ENCODE assay signal across 1 cellular context in genomic region chr14:61553730-61554641, GRCh38.
TF ChIP-seq lines count a peak whose summit lies in the region.

No MANE protein-coding gene starts in this region.

TF ChIP-seq in HepG2, 621 proteins besides CTCF, POLR2A, EP300 and RAD21 (continued from another document):
- TF ChIP-seq ZNF513 (CRISPR knock-in tag; conservative IDR thresholded peaks at IDR 0.05), result no peak
- TF ChIP-seq SOX5 (CRISPR knock-in tag; IDR thresholded peaks at IDR 0.05; ENCODE audit: borderline replicate concordance), result peak; percentile 95
- no peak for TF ChIP-seq SETDB1 (CRISPR knock-in tag; IDR thresholded peaks at IDR 0.05; ENCODE audit: borderline replicate concordance)
- TF ChIP-seq ZHX2 (IDR thresholded peaks at IDR 0.05; ENCODE audit: low read depth), result no peak
- no peak for TF ChIP-seq ZHX2 (CRISPR knock-in tag; IDR thresholded peaks at IDR 0.05; ENCODE audit: borderline replicate concordance)
- no peak for TF ChIP-seq SRSF1 (optimal IDR thresholded peaks at IDR 0.05; ENCODE audit: low read depth, low read length)
- TF ChIP-seq NCOR1 (IDR thresholded peaks at IDR 0.05; ENCODE audit: borderline replicate concordance, low read length), result peak; percentile 96
- TF ChIP-seq PHF8 (CRISPR knock-in tag; IDR thresholded peaks at IDR 0.05), result no peak
- TF ChIP-seq NR0B2 (CRISPR knock-in tag; IDR thresholded peaks at IDR 0.05), result no peak
- TF ChIP-seq IRF1 (CRISPR knock-in tag; IDR thresholded peaks at IDR 0.05; ENCODE audit: low read depth), result no peak
- no peak for TF ChIP-seq ZNF44 (CRISPR knock-in tag; IDR thresholded peaks at IDR 0.05)
- TF ChIP-seq UBTF (CRISPR knock-in tag; IDR thresholded peaks at IDR 0.05), result peak; percentile 35; the same call in 1 of the 2 replicates
- TF ChIP-seq CHD2 (IDR thresholded peaks at IDR 0.05; ENCODE audit: low read depth, low read length), result no peak
- no peak for TF ChIP-seq REL (CRISPR knock-in tag; conservative IDR thresholded peaks at IDR 0.05)
- no peak; the same call in 1 of the 2 replicates for TF ChIP-seq JDP2 (CRISPR knock-in tag; IDR thresholded peaks at IDR 0.05; ENCODE audit: borderline replicate concordance)
- TF ChIP-seq U2AF1 (optimal IDR thresholded peaks at IDR 0.05; ENCODE audit: low read depth, low read length), result no peak
- no peak for TF ChIP-seq ZNF10 (CRISPR knock-in tag; IDR thresholded peaks at IDR 0.05; ENCODE audit: borderline replicate concordance, low read depth)
- peak; percentile 97 for TF ChIP-seq TBL1XR1 (IDR thresholded peaks at IDR 0.05; ENCODE audit: borderline replicate concordance, low read length, partially characterized antibody)
- no peak for TF ChIP-seq RAD51 (IDR thresholded peaks at IDR 0.05; ENCODE audit: borderline replicate concordance)
- no peak for TF ChIP-seq SRY (CRISPR knock-in tag; IDR thresholded peaks at IDR 0.05)
- TF ChIP-seq EED (CRISPR knock-in tag; IDR thresholded peaks at IDR 0.05), result no peak
